In the genomic region with DNA sequence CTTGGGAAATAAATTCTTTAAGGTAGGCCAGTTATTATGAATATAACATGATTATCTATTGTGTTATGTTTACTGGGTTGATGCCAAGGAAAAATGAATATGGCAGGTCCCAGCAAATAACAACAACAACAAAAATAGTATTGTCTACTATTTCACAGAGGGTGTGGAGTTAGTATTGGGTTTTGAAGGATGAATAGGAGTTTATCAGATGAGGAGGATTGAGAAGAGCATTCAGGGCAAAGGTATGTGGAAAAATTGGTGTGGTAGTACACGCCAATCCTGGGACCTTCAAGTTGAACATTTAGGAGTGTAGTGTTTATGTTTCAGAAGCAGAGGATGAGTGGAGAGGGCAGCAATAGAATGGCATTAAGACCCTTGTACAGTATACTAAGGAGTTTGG, we compare ENCODE assay signal across 38 cellular contexts.
"Had no signal": no experiment of that assay in that cellular context is flagged by ENCODE, and none has a peak within 500 bp of the region (broad histone marks: within the 10 kb centered on the region; RNA-seq: fewer than 3 reads in every experiment).

No MANE protein-coding gene starts in this region.

- H3K4me1 ChIP-seq: ascending aorta, body of pancreas, breast epithelium had no signal

- H3K27ac ChIP-seq: adrenal gland, ascending aorta, body of pancreas, brain microvascular endothelial cell, breast epithelium, cardiac muscle cell had no signal

- H3K27ac Mint-ChIP-seq: activated naive CD4-positive, alpha-beta T cell treated with anti-CD3 and anti-CD28 coated beads for 36 hours; activated naive CD4-positive, alpha-beta T cell treated with anti-CD3 and anti-CD28 coated beads, Interleukin-2, amount 10 ng/mL, durations not matched to agents 7 days and 5 days; activated naive CD4-positive, alpha-beta T cell treated with anti-CD3 and anti-CD28 coated beads, Interleukin-2, amount 50 U/mL, for 24 hours; activated naive CD4-positive, alpha-beta T cell treated with anti-CD3 and anti-CD28 coated beads, Interleukin-2, amount 50 U/mL, for 72 hours; activated naive CD8-positive, alpha-beta T cell; activated naive CD8-positive, alpha-beta T cell treated with anti-CD3 and anti-CD28 coated beads for 36 hours; activated naive CD8-positive, alpha-beta T cell treated with anti-CD3 and anti-CD28 coated beads, Interleukin-2, amount 10 ng/mL, durations not matched to agents 7 days and 5 days; activated naive CD8-positive, alpha-beta T cell treated with anti-CD3 and anti-CD28 coated beads, Interleukin-2, amount 50 U/mL, for 24 hours; activated T-cell treated with anti-CD3 and anti-CD28 coated beads, Interleukin-2, amount 50 U/mL, for 24 hours; activated T-cell treated with anti-CD3 and anti-CD28 coated beads, Interleukin-2, amount 50 U/mL, for 72 hours; activated T-helper 1 cell treated with anti-CD3 and anti-CD28 coated beads, Interleukin-12 subunit alpha, Interleukin-12 subunit beta, Interleukin-2, Interleukin-4 antibody, amounts not matched to agents 30 ng/mL and 10 ng/mL and 1 ng/mL, durations not matched to agents 14 hours and 24 hours and 36 hours; activated T-helper 17 cell treated with anti-CD3 and anti-CD28 coated beads, Interleukin-2, amount 50 U/mL, for 72 hours; activated T-helper 2 cell treated with anti-CD3 and anti-CD28 coated beads, Interferon-gamma antibody, Interleukin-2, Interleukin-4, amounts not matched to agents 10 μg/mL and 5 μg/mL and 100 μg/mL, durations not matched to agents 14 hours and 24 hours and 36 hours had no signal

- H3K9me3 ChIP-seq: adrenal gland, ascending aorta, body of pancreas, breast epithelium had no signal

- H3K4me1 Mint-ChIP-seq: activated naive CD4-positive, alpha-beta T cell treated with anti-CD3 and anti-CD28 coated beads, Interleukin-2, amount 10 ng/mL, durations not matched to agents 7 days and 5 days; activated naive CD4-positive, alpha-beta T cell treated with anti-CD3 and anti-CD28 coated beads, Interleukin-2, amount 50 U/mL, for 24 hours; activated naive CD8-positive, alpha-beta T cell treated with anti-CD3 and anti-CD28 coated beads for 36 hours; activated naive CD8-positive, alpha-beta T cell treated with anti-CD3 and anti-CD28 coated beads, Interleukin-2, amount 10 ng/mL, durations not matched to agents 7 days and 5 days; activated naive CD8-positive, alpha-beta T cell treated with anti-CD3 and anti-CD28 coated beads, Interleukin-2, amount 50 U/mL, for 24 hours; activated T-helper 17 cell treated with anti-CD3 and anti-CD28 coated beads, Interleukin-2, amount 50 U/mL, for 72 hours; central memory CD8-positive, alpha-beta T cell had no signal

- H3K4me3 ChIP-seq: adrenal gland, ascending aorta, body of pancreas, breast epithelium, cardiac muscle cell had no signal

- DNase-seq: activated effector memory CD4-positive, alpha-beta T cell treated with anti-CD3 and anti-CD28 coated beads, Interleukin-2, amount 50 U/mL, for 16 hours; activated effector memory CD4-positive, alpha-beta T cell treated with Interleukin-2 at 50 U/mL for 16 hours; activated gamma-delta T cell; activated gamma-delta T cell treated with Interleukin-2 at 50 U/mL for 16 hours; activated naive CD4-positive, alpha-beta T cell; activated naive CD4-positive, alpha-beta T cell treated with anti-CD3 and anti-CD28 coated beads for 36 hours; activated naive CD4-positive, alpha-beta T cell treated with anti-CD3 and anti-CD28 coated beads, Interleukin-2, amount 10 ng/mL, durations not matched to agents 7 days and 5 days; activated naive CD4-positive, alpha-beta T cell treated with anti-CD3 and anti-CD28 coated beads, Interleukin-2, amount 50 U/mL, for 16 hours; activated naive CD4-positive, alpha-beta T cell treated with Interleukin-2 at 50 U/mL for 16 hours; activated naive CD8-positive, alpha-beta T cell treated with anti-CD3 and anti-CD28 coated beads for 36 hours; activated naive CD8-positive, alpha-beta T cell treated with anti-CD3 and anti-CD28 coated beads, Interleukin-2, amount 10 ng/mL, durations not matched to agents 7 days and 5 days; activated naive CD8-positive, alpha-beta T cell treated with anti-CD3 and anti-CD28 coated beads, Interleukin-2, amount 50 U/mL, for 24 hours; activated T-cell treated with anti-CD3 and anti-CD28 coated beads, Interleukin-2, amount 50 U/mL, for 1 hour; activated T-cell treated with anti-CD3 and anti-CD28 coated beads, Interleukin-2, amount 50 U/mL, for 24 hours; activated T-cell treated with anti-CD3 and anti-CD28 coated beads, Interleukin-2, amount 50 U/mL, for 4 hours; activated T-cell treated with anti-CD3 and anti-CD28 coated beads, Interleukin-2, amount 50 U/mL, for 48 hours; activated T-cell treated with anti-CD3 and anti-CD28 coated beads, Interleukin-2, amount 50 U/mL, for 72 hours; adrenal gland; amniotic stem cell; amygdala; anterior cingulate cortex; aorta; body of pancreas; brain microvascular endothelial cell; caudate nucleus; central memory CD4-positive, alpha-beta T cell; cerebellar nuclear complex had no signal

- H3K27me3 ChIP-seq: adrenal gland, ascending aorta, body of pancreas, brain microvascular endothelial cell, breast epithelium, cardiac muscle cell had no signal

- H3K4me3 Mint-ChIP-seq: activated naive CD4-positive, alpha-beta T cell treated with anti-CD3 and anti-CD28 coated beads for 36 hours; activated naive CD4-positive, alpha-beta T cell treated with anti-CD3 and anti-CD28 coated beads, Interleukin-2, amount 10 ng/mL, durations not matched to agents 7 days and 5 days; activated naive CD4-positive, alpha-beta T cell treated with anti-CD3 and anti-CD28 coated beads, Interleukin-2, amount 50 U/mL, for 24 hours; activated naive CD8-positive, alpha-beta T cell; activated naive CD8-positive, alpha-beta T cell treated with anti-CD3 and anti-CD28 coated beads for 36 hours; activated naive CD8-positive, alpha-beta T cell treated with anti-CD3 and anti-CD28 coated beads, Interleukin-2, amount 10 ng/mL, durations not matched to agents 7 days and 5 days; activated naive CD8-positive, alpha-beta T cell treated with anti-CD3 and anti-CD28 coated beads, Interleukin-2, amount 50 U/mL, for 24 hours; activated T-cell treated with anti-CD3 and anti-CD28 coated beads, Interleukin-2, amount 50 U/mL, for 24 hours; activated T-cell treated with anti-CD3 and anti-CD28 coated beads, Interleukin-2, amount 50 U/mL, for 4 hours; activated T-cell treated with anti-CD3 and anti-CD28 coated beads, Interleukin-2, amount 50 U/mL, for 72 hours; activated T-helper 1 cell treated with anti-CD3 and anti-CD28 coated beads, Interleukin-12 subunit alpha, Interleukin-12 subunit beta, Interleukin-2, Interleukin-4 antibody, amounts not matched to agents 30 ng/mL and 10 ng/mL and 1 ng/mL, durations not matched to agents 14 hours and 24 hours and 36 hours; activated T-helper 17 cell treated with anti-CD3 and anti-CD28 coated beads, Interleukin-2, amount 50 U/mL, for 72 hours; brain; central memory CD8-positive, alpha-beta T cell had no signal

- H3K9me3 Mint-ChIP-seq: activated naive CD4-positive, alpha-beta T cell treated with anti-CD3 and anti-CD28 coated beads for 36 hours; activated naive CD4-positive, alpha-beta T cell treated with anti-CD3 and anti-CD28 coated beads, Interleukin-2, amount 10 ng/mL, durations not matched to agents 7 days and 5 days; activated naive CD8-positive, alpha-beta T cell treated with anti-CD3 and anti-CD28 coated beads for 36 hours; activated naive CD8-positive, alpha-beta T cell treated with anti-CD3 and anti-CD28 coated beads, Interleukin-2, amount 10 ng/mL, durations not matched to agents 7 days and 5 days; activated naive CD8-positive, alpha-beta T cell treated with anti-CD3 and anti-CD28 coated beads, Interleukin-2, amount 50 U/mL, for 24 hours; activated T-cell treated with anti-CD3 and anti-CD28 coated beads, Interleukin-2, amount 50 U/mL, for 24 hours; activated T-cell treated with anti-CD3 and anti-CD28 coated beads, Interleukin-2, amount 50 U/mL, for 4 hours; activated T-cell treated with anti-CD3 and anti-CD28 coated beads, Interleukin-2, amount 50 U/mL, for 72 hours; activated T-helper 1 cell treated with anti-CD3 and anti-CD28 coated beads, Interleukin-12 subunit alpha, Interleukin-12 subunit beta, Interleukin-2, Interleukin-4 antibody, amounts not matched to agents 30 ng/mL and 10 ng/mL and 1 ng/mL, durations not matched to agents 14 hours and 24 hours and 36 hours; activated T-helper 2 cell treated with anti-CD3 and anti-CD28 coated beads, Interferon-gamma antibody, Interleukin-2, Interleukin-4, amounts not matched to agents 10 μg/mL and 5 μg/mL and 100 μg/mL, durations not matched to agents 14 hours and 24 hours and 36 hours; brain; central memory CD8-positive, alpha-beta T cell had no signal

- ATAC-seq: activated naive CD4-positive, alpha-beta T cell treated with anti-CD3 and anti-CD28 coated beads, Interleukin-2, amount 50 U/mL, for 72 hours; activated naive CD8-positive, alpha-beta T cell treated with anti-CD3 and anti-CD28 coated beads, Interleukin-2, amount 50 U/mL, for 24 hours; activated T-cell treated with anti-CD3 and anti-CD28 coated beads, Interleukin-2, amount 50 U/mL, for 4 hours; activated T-cell treated with anti-CD3 and anti-CD28 coated beads, Interleukin-2, amount 50 U/mL, for 72 hours; activated T-helper 17 cell treated with anti-CD3 and anti-CD28 coated beads, Interleukin-2, amount 50 U/mL, for 72 hours; body of pancreas had no signal

- H3K36me3 Mint-ChIP-seq: activated naive CD4-positive, alpha-beta T cell treated with anti-CD3 and anti-CD28 coated beads, Interleukin-2, amount 10 ng/mL, durations not matched to agents 7 days and 5 days; activated naive CD4-positive, alpha-beta T cell treated with anti-CD3 and anti-CD28 coated beads, Interleukin-2, amount 50 U/mL, for 24 hours; activated naive CD4-positive, alpha-beta T cell treated with anti-CD3 and anti-CD28 coated beads, Interleukin-2, amount 50 U/mL, for 72 hours; activated naive CD8-positive, alpha-beta T cell; activated naive CD8-positive, alpha-beta T cell treated with anti-CD3 and anti-CD28 coated beads for 36 hours; activated naive CD8-positive, alpha-beta T cell treated with anti-CD3 and anti-CD28 coated beads, Interleukin-2, amount 10 ng/mL, durations not matched to agents 7 days and 5 days; brain had no signal

- H3K36me3 ChIP-seq: adrenal gland, ascending aorta, brain microvascular endothelial cell, breast epithelium, cardiac muscle cell had no signal

- H3K27me3 Mint-ChIP-seq: activated naive CD4-positive, alpha-beta T cell treated with anti-CD3 and anti-CD28 coated beads, Interleukin-2, amount 10 ng/mL, durations not matched to agents 7 days and 5 days; activated naive CD4-positive, alpha-beta T cell treated with anti-CD3 and anti-CD28 coated beads, Interleukin-2, amount 50 U/mL, for 24 hours; activated naive CD8-positive, alpha-beta T cell; activated naive CD8-positive, alpha-beta T cell treated with anti-CD3 and anti-CD28 coated beads for 36 hours; activated naive CD8-positive, alpha-beta T cell treated with anti-CD3 and anti-CD28 coated beads, Interleukin-2, amount 50 U/mL, for 24 hours; activated T-cell treated with anti-CD3 and anti-CD28 coated beads, Interleukin-2, amount 50 U/mL, for 24 hours; activated T-helper 17 cell treated with anti-CD3 and anti-CD28 coated beads, Interleukin-2, amount 50 U/mL, for 72 hours; brain; central memory CD8-positive, alpha-beta T cell had no signal
